ENCODE assay signal across 6 cellular contexts in the genomic region with DNA sequence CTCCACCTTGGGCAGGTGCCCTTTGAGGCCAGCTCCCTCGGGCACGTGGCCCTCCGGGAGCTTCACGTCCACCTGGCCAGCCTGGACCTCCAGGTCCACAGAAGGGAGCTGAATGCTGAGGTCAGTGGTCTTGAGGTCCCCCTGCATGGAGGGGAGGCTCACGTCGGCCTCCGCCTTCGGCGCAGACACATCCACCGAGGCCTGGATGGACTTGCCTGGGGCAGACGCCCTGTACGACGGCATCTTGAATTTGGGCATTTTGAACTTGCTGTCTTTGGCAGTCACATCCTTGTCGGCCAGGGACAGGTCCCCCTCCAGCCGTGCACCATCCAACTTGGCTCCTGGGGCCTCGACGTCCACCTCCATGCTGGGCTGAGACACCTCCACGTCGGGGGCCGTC. TPM values are rescaled to one million over a fixed set of nuclear protein-coding genes. Genes with fewer than 3 reads are reported as not detected.
"Had no signal": no experiment of that assay in that cellular context is flagged by ENCODE, and none has a peak within 500 bp of the region (broad histone marks: within the 10 kb centered on the region; RNA-seq: fewer than 3 reads in every experiment).

No MANE protein-coding gene starts in this region.

RNA-seq across cellular contexts. Expression of gene PLD4, which starts 20.6 kb away (rescaled TPM):
- total RNA-seq: GM23338, H1, H9, HT-29, IMR-90 had no signal
- polyA plus RNA-seq: GM23338, K562 had no signal
